Comparison of ENCODE assay signal across 17 cellular contexts in the genomic region with DNA sequence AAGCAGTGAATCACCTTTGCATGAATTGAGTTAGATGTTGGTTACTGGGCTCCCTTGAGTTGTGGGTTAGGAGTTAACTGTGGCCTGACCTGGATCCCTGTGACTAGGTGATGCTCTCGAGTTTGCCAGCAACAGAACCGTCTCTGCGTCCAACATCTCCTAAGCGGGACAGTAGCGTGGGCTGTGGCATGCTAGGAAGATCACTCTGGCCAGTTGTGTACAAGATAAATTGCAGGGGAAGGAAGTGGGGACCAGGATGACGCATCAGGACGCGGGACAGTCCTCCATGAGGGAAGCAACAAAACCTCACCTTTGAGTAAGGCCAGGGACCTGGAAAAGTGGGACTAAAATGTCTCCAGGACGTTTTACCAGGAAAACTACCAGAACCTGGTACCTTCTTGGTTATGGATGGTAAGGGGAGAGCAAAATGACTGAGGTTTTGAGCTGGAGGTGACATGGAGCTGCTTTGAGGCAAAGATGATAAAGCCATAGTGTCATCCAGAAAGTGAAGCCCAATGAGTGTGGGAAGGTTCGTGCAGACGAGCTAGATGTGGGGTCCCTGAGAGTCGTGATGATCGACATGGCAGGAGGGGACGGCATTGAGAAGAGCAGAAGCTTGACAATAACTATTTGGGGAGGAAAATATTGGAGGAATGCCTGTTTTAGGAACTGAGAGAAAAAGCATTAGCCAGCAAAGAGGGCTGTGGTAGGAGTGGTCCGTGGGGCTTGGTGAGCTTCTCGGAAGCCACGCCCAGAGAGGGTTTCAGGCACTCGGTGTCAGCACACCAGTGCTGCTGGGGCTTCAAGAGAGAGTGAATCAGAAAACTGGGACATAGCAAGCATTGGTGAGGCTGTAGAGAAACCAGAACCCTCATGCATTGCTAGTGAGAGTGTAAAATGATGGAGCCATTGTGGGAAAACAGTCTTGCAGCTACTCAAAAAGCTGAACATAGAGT.
DNase-seq lines count a peak whose midpoint lies in the region; ATAC-seq and TF ChIP-seq lines count a peak whose summit lies in the region.
"Had no signal": no experiment of that assay in that cellular context is flagged by ENCODE, and none has a peak within 500 bp of the region (broad histone marks: within the 10 kb centered on the region; RNA-seq: fewer than 3 reads in every experiment).

No MANE protein-coding gene starts in this region.

- no peak for DNase-seq in activated T-cell treated with anti-CD3 and anti-CD28 coated beads, Interleukin-2, amount 50 U/mL, for 4 hours
- DNase-seq in activated T-cell treated with anti-CD3 and anti-CD28 coated beads, Interleukin-2, amount 50 U/mL, for 1 hour: no peak
- DNase-seq in T-helper 17 cell (no peak), glutamatergic neuron (no peak), smooth muscle cell (lab: John Stamatoyannopoulos, UW; ENCODE audit: unreplicated experiment) (no peak), ACHN (no peak), erythroblast (lab: John Stamatoyannopoulos, UW) (no peak)
- no peak for DNase-seq in activated CD4-positive, alpha-beta T cell treated with anti-CD3 and anti-CD28 coated beads, Interleukin-2, amount 10 ng/mL, durations not matched to agents 24 days and 14 days
- DNase-seq: DMS 273 treated with DMSO at 0.1 percent for 48 hours; gastrocnemius medialis; GOT3; NCI-H187; NCI-H226; NK-92 treated with Interleukin-12 subunit alpha and Interleukin-12 subunit beta, amount 100 ng/mL, for 24 hours; stimulated activated CD4-positive, alpha-beta T cell treated with anti-CD3 and anti-CD28 coated beads, Interleukin-12 subunit alpha, Interleukin-12 subunit beta, amount 100 ng/mL, for 4 hours; WERI-Rb-1 had no signal

- WGBS in smooth muscle cell (ENCODE audit: low lambda C conversion rate): 67% methylated on average over 18 of the region's 18 CpGs

- peaks cover 13% of the 10 kb centered on the region for H3K79me2 ChIP-seq in smooth muscle cell (ENCODE audit: low read depth)

- no peak for TF ChIP-seq POLR2A in erythroblast (IDR thresholded peaks at IDR 0.05; ENCODE audit: low read length)

- H4K20me1 ChIP-seq in smooth muscle cell (ENCODE audit: low read depth): no peaks in the 10 kb centered on the region
- H4K20me1 ChIP-seq: BLaER1 treated with 17β-estradiol and CSF1 and Interleukin-3, amounts not matched to agents 10 nM and 100 nM had no signal

- no peaks in the 10 kb centered on the region for H3K36me3 ChIP-seq in smooth muscle cell (ENCODE audit: low read depth)
- H3K36me3 ChIP-seq: gastrocnemius medialis had no signal

- H3K9me3 ChIP-seq in T-helper 17 cell (ENCODE audit: control insufficient read depth, low read length, poor library complexity, severe bottlenecking) (no peaks in the 10 kb centered on the region), smooth muscle cell (replicated peaks; ENCODE audit: low read depth) (no peaks in the 10 kb centered on the region)
- H3K9me3 ChIP-seq: BLaER1 treated with 17β-estradiol and CSF1 and Interleukin-3, amounts not matched to agents 10 nM and 100 nM; gastrocnemius medialis had no signal

- H2AFZ ChIP-seq in smooth muscle cell (ENCODE audit: low read depth): no peak overlapping the region

- no peaks in the 10 kb centered on the region for H3K9me3 Mint-ChIP-seq in activated T-cell treated with anti-CD3 and anti-CD28 coated beads, Interleukin-2, amount 50 U/mL, for 4 hours
- peaks cover 40% of the 10 kb centered on the region for H3K9me3 Mint-ChIP-seq in glutamatergic neuron (ENCODE audit: unreplicated experiment)
- H3K9me3 Mint-ChIP-seq in activated CD4-positive, alpha-beta T cell treated with anti-CD3 and anti-CD28 coated beads, Interleukin-2, amount 10 ng/mL, durations not matched to agents 24 days and 14 days: no peaks in the 10 kb centered on the region

- no peak for ATAC-seq in activated T-cell treated with anti-CD3 and anti-CD28 coated beads, Interleukin-2, amount 50 U/mL, for 4 hours
- ATAC-seq in T-helper 17 cell: peak; percentile 54
- ATAC-seq: gastrocnemius medialis had no signal

- in situ Hi-C loops in ACHN (cut with HindIII; ENCODE audit: low pct_ligation_motif_present, low pct_unique_long_range_greater_than_20kb, low sequenced_read_pairs): no loop called here

- TF ChIP-seq CTCF in glutamatergic neuron (IDR thresholded peaks at IDR 0.05; ENCODE audit: partially characterized antibody, unreplicated experiment) (no peak), smooth muscle cell (IDR thresholded peaks at IDR 0.05; ENCODE audit: borderline replicate concordance, insufficient read depth, poor library complexity, severe bottlenecking) (no peak)

- no peaks in the 10 kb centered on the region for H3K36me3 Mint-ChIP-seq in activated T-cell treated with anti-CD3 and anti-CD28 coated beads, Interleukin-2, amount 50 U/mL, for 4 hours (ENCODE audit: insufficient read depth)
- H3K36me3 Mint-ChIP-seq in T-helper 17 cell (ENCODE audit: low read depth) (peaks cover 2% of the 10 kb centered on the region), glutamatergic neuron (ENCODE audit: unreplicated experiment) (peaks cover 6% of the 10 kb centered on the region)
- H3K36me3 Mint-ChIP-seq in activated CD4-positive, alpha-beta T cell treated with anti-CD3 and anti-CD28 coated beads, Interleukin-2, amount 10 ng/mL, durations not matched to agents 24 days and 14 days (ENCODE audit: low read depth): no peaks in the 10 kb centered on the region

- intact Hi-C loops in activated CD4-positive, alpha-beta T cell treated with anti-CD3 and anti-CD28 coated beads, Interleukin-2, amount 10 ng/mL, durations not matched to agents 24 days and 14 days (cut with micrococcal nuclease): no loop called here

- peaks cover 42% of the 10 kb centered on the region for H3K4me1 Mint-ChIP-seq in activated T-cell treated with anti-CD3 and anti-CD28 coated beads, Interleukin-2, amount 50 U/mL, for 4 hours (ENCODE audit: low read depth)
- H3K4me1 Mint-ChIP-seq in T-helper 17 cell (peaks cover 37% of the 10 kb centered on the region), glutamatergic neuron (ENCODE audit: low read depth, unreplicated experiment) (peaks cover 49% of the 10 kb centered on the region)
- peaks cover 37% of the 10 kb centered on the region for H3K4me1 Mint-ChIP-seq in activated CD4-positive, alpha-beta T cell treated with anti-CD3 and anti-CD28 coated beads, Interleukin-2, amount 10 ng/mL, durations not matched to agents 24 days and 14 days

- H3K27ac Mint-ChIP-seq in T-helper 17 cell: peak overlapping the region; percentile 12
- H3K27ac Mint-ChIP-seq in glutamatergic neuron (ENCODE audit: unreplicated experiment): peak overlapping the region; percentile 35
- no peak overlapping the region for H3K27ac Mint-ChIP-seq in activated CD4-positive, alpha-beta T cell treated with anti-CD3 and anti-CD28 coated beads, Interleukin-2, amount 10 ng/mL, durations not matched to agents 24 days and 14 days

- no peaks in the 10 kb centered on the region for H3K27me3 Mint-ChIP-seq in activated T-cell treated with anti-CD3 and anti-CD28 coated beads, Interleukin-2, amount 50 U/mL, for 4 hours (ENCODE audit: low read depth)
- H3K27me3 Mint-ChIP-seq in T-helper 17 cell (no peaks in the 10 kb centered on the region), glutamatergic neuron (ENCODE audit: unreplicated experiment) (peaks cover 32% of the 10 kb centered on the region)
- H3K27me3 Mint-ChIP-seq in activated CD4-positive, alpha-beta T cell treated with anti-CD3 and anti-CD28 coated beads, Interleukin-2, amount 10 ng/mL, durations not matched to agents 24 days and 14 days: no peaks in the 10 kb centered on the region

- H3K4me2 ChIP-seq in smooth muscle cell: peak overlapping the region; percentile 63

- H3K9ac ChIP-seq in smooth muscle cell (ENCODE audit: low read depth): peak overlapping the region; percentile 50
- H3K9ac ChIP-seq: BLaER1 treated with 17β-estradiol and CSF1 and Interleukin-3, amounts not matched to agents 10 nM and 100 nM had no signal

- peak overlapping the region; percentile 2 for H3K4me3 Mint-ChIP-seq in activated T-cell treated with anti-CD3 and anti-CD28 coated beads, Interleukin-2, amount 50 U/mL, for 4 hours
- H3K4me3 Mint-ChIP-seq in T-helper 17 cell (peak overlapping the region; percentile 75), glutamatergic neuron (ENCODE audit: unreplicated experiment) (no peak overlapping the region)
- no peak overlapping the region for H3K4me3 Mint-ChIP-seq in activated CD4-positive, alpha-beta T cell treated with anti-CD3 and anti-CD28 coated beads, Interleukin-2, amount 10 ng/mL, durations not matched to agents 24 days and 14 days

- no peak overlapping the region for H3K4me3 ChIP-seq in smooth muscle cell
- H3K4me3 ChIP-seq: BLaER1 treated with 17β-estradiol and CSF1 and Interleukin-3, amounts not matched to agents 10 nM and 100 nM; gastrocnemius medialis had no signal

- peak overlapping the region; percentile 96 for H3K27ac ChIP-seq in smooth muscle cell (ENCODE audit: low read depth)
- H3K27ac ChIP-seq: BLaER1 treated with 17β-estradiol and CSF1 and Interleukin-3, amounts not matched to agents 10 nM and 100 nM; gastrocnemius medialis; WERI-Rb-1 had no signal

- peaks cover 38% of the 10 kb centered on the region for H3K4me1 ChIP-seq in smooth muscle cell (ENCODE audit: low read depth)

- no peaks in the 10 kb centered on the region for H3K27me3 ChIP-seq in smooth muscle cell (ENCODE audit: low read depth)
- H3K27me3 ChIP-seq: BLaER1 treated with 17β-estradiol and CSF1 and Interleukin-3, amounts not matched to agents 10 nM and 100 nM; gastrocnemius medialis had no signal

- peaks cover 31% of the 10 kb centered on the region for H3F3A ChIP-seq in smooth muscle cell (ENCODE audit: low read depth)

Comparison
In these comparisons a context has a peak if more than half of its experiments do, and no peak if none do; other contexts are left out.
1. H3K4me3 Mint-ChIP-seq: peak in activated T-cell treated with anti-CD3 and anti-CD28 coated beads, Interleukin-2, amount 50 U/mL, for 4 hours (single experiment) and T-helper 17 cell (single experiment); none in glutamatergic neuron (single experiment) and activated CD4-positive, alpha-beta T cell treated with anti-CD3 and anti-CD28 coated beads, Interleukin-2, amount 10 ng/mL, durations not matched to agents 24 days and 14 days (single experiment).